Comparison of ENCODE assay signal across 8 cellular contexts in genomic region chr2:231597014-231597611, GRCh38. TPM values are rescaled to one million over a fixed set of nuclear protein-coding genes. Genes with fewer than 3 reads are reported as not detected.
A peak's percentile ranks its signal among the peaks of the same experiment; 100 is the strongest.
DNase-seq lines count a peak whose midpoint lies in the region; ATAC-seq and TF ChIP-seq lines count a peak whose summit lies in the region.
"Had no signal": no experiment of that assay in that cellular context is flagged by ENCODE, and none has a peak within 500 bp of the region (broad histone marks: within the 10 kb centered on the region; RNA-seq: fewer than 3 reads in every experiment).

No MANE protein-coding gene starts in this region.

- 64% methylated on average over 18 of the region's 18 CpGs for WGBS in right cardiac atrium

- peak; percentile 76 for ATAC-seq in GM21515 (IDR thresholded peaks at IDR 0.05; ENCODE audit: unreplicated experiment)
- peak; percentile 57 to 64 for ATAC-seq in right cardiac atrium

- no peak overlapping the region for H3K9ac ChIP-seq in MM.1S (ENCODE audit: low read length)
- H3K9ac ChIP-seq: parathyroid adenoma had no signal

- no peaks in the 10 kb centered on the region for H4K20me1 ChIP-seq in MM.1S (ENCODE audit: insufficient read depth, low read length)

- H3K27me3 ChIP-seq in right cardiac atrium (ENCODE audit: control insufficient read depth, insufficient read depth) (no peaks in the 10 kb centered on the region), MM.1S (replicated peaks; ENCODE audit: insufficient read depth, low read length) (no peaks in the 10 kb centered on the region)

- DNase-seq in NOMO-1 (lab: John Stamatoyannopoulos, UW; ENCODE audit: unreplicated experiment in 2 of 2) (peak; percentile 84 to 88), right cardiac atrium (peak; percentile 78 to 87 (median 81)), ureter (ENCODE audit: low spot score) (peak; percentile 74), MM.1S (no peak), SKM-1 (lab: John Stamatoyannopoulos, UW; ENCODE audit: unreplicated experiment) (no peak), NCI-H1417 (lab: John Stamatoyannopoulos, UW) (no peak)

- H3K27ac ChIP-seq in right cardiac atrium (ENCODE audit: low read length) (no peak overlapping the region), MM.1S (ENCODE audit: low read length) (no peak overlapping the region)
- H3K27ac ChIP-seq: parathyroid adenoma had no signal

- no peaks in the 10 kb centered on the region for H3K9me2 ChIP-seq in MM.1S (replicated peaks; ENCODE audit: insufficient read depth, low read length)

- no peak overlapping the region for H2AFZ ChIP-seq in MM.1S (ENCODE audit: low read length)
- H2AFZ ChIP-seq: parathyroid adenoma had no signal

- H3K4me3 ChIP-seq in right cardiac atrium (ENCODE audit: low read length) (no peak overlapping the region), MM.1S (ENCODE audit: low read length) (no peak overlapping the region)

- H3K4me2 ChIP-seq in MM.1S (ENCODE audit: low read depth, low read length) = no peak overlapping the region

- no peaks in the 10 kb centered on the region for H3K4me1 ChIP-seq in right cardiac atrium (ENCODE audit: control insufficient read depth, insufficient read depth, low read length)
- H3K4me1 ChIP-seq in MM.1S (ENCODE audit: low read length) = no peaks in the 10 kb centered on the region

- intact Hi-C loops in right cardiac atrium (cut with DNase I) = no loop called here

- no peaks in the 10 kb centered on the region for H3K36me3 ChIP-seq in MM.1S (replicated peaks; ENCODE audit: insufficient read depth, low read length)

- no peaks in the 10 kb centered on the region for H3K9me3 ChIP-seq in right cardiac atrium (ENCODE audit: control insufficient read depth, low read length)
- H3K9me3 ChIP-seq in MM.1S (replicated peaks; ENCODE audit: insufficient read depth, low read length) = no peaks in the 10 kb centered on the region

- H3K79me2 ChIP-seq in MM.1S (ENCODE audit: low read length) = no peaks in the 10 kb centered on the region
- H3K79me2 ChIP-seq: parathyroid adenoma had no signal

- H3F3A ChIP-seq in MM.1S (ENCODE audit: insufficient read depth, low read length) = no peaks in the 10 kb centered on the region

- TF ChIP-seq CTCF in MM.1S (IDR thresholded peaks at IDR 0.05; ENCODE audit: low read length) = no peak

RNA-seq across cellular contexts. Expression of gene TEX44, which starts 4.4 kb away (rescaled TPM):
- total RNA-seq in right cardiac atrium (not detected), ureter (not detected)
- polyA plus RNA-seq in right cardiac atrium = not detected

Comparison
In these comparisons a context has a peak if more than half of its experiments do, and no peak if none do; other contexts are left out.
1. DNase-seq: peak in NOMO-1 (2 of 2), right cardiac atrium (3 of 3) and ureter (single experiment); none in MM.1S (single experiment), SKM-1 (single experiment) and NCI-H1417 (0 of 3).